In the genomic region with DNA sequence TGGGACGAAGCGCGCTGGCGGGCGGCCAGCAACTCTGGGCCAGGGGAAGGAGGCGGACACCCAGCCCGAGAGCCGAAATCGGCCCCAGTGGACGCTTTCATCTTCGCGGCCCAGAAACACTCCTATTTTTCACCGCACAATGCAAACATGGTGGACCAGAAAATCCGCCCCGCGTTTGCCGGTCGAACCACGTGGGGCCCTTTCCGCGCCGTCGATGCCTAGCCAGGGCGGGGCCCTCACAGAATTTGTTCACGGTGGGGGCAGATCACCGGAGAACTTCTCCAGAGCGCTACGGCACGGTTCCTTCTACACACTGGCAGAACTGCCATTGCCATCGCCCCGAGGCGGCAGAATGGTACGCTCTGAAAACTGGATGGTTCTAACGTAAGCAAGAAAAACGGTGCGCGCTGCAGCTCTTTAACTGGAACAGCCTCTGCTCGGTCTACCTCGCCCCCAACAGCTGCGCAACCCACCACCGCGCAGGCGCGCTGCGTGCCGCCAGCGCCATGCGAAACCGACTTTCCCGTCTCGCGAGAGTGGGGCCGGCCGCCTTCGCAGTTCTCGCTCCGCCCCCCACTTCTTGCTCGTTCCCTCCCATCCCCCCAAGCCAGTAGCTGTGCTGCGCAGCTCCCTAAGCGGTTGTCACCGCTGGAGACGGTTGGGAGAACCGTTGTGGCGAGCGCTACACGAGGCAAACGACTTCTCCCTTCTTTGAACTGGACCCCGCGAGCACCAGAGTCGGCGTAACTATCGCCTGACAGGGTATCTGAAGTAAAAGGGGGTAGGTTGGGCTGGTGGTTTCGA, we compare ENCODE assay signal across 1 cellular context.
TF ChIP-seq lines count a peak whose summit lies in the region.

A gene with protein sequence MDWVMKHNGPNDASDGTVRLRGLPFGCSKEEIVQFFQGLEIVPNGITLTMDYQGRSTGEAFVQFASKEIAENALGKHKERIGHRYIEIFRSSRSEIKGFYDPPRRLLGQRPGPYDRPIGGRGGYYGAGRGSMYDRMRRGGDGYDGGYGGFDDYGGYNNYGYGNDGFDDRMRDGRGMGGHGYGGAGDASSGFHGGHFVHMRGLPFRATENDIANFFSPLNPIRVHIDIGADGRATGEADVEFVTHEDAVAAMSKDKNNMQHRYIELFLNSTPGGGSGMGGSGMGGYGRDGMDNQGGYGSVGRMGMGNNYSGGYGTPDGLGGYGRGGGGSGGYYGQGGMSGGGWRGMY (plus strand): TSS at position 610 of the 804 bp plus-strand sequence. CDS start 5,158 bp downstream, outside the sequence.

TF ChIP-seq in K562, 482 proteins besides CTCF, POLR2A, EP300 and RAD21 (continued from another document and continues in another):
- TF ChIP-seq, protein P1, sequence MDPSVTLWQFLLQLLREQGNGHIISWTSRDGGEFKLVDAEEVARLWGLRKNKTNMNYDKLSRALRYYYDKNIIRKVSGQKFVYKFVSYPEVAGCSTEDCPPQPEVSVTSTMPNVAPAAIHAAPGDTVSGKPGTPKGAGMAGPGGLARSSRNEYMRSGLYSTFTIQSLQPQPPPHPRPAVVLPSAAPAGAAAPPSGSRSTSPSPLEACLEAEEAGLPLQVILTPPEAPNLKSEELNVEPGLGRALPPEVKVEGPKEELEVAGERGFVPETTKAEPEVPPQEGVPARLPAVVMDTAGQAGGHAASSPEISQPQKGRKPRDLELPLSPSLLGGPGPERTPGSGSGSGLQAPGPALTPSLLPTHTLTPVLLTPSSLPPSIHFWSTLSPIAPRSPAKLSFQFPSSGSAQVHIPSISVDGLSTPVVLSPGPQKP (CRISPR knock-in tag; IDR thresholded peaks at IDR 0.05) = no peak
- peak; percentile 51 for TF ChIP-seq HDAC3 (IDR thresholded peaks at IDR 0.05; ENCODE audit: borderline replicate concordance, partially characterized antibody)
- TF ChIP-seq, protein P2, sequence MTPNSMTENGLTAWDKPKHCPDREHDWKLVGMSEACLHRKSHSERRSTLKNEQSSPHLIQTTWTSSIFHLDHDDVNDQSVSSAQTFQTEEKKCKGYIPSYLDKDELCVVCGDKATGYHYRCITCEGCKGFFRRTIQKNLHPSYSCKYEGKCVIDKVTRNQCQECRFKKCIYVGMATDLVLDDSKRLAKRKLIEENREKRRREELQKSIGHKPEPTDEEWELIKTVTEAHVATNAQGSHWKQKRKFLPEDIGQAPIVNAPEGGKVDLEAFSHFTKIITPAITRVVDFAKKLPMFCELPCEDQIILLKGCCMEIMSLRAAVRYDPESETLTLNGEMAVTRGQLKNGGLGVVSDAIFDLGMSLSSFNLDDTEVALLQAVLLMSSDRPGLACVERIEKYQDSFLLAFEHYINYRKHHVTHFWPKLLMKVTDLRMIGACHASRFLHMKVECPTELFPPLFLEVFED (CRISPR knock-in tag; conservative IDR thresholded peaks at IDR 0.05) = peak; percentile 59; the same call in 1 of the 2 replicates
- no peak for TF ChIP-seq ZNF143 (CRISPR knock-in tag; IDR thresholded peaks at IDR 0.05)
- no peak for TF ChIP-seq SRSF3 (IDR thresholded peaks at IDR 0.05; ENCODE audit: insufficient read depth, low read length)
- TF ChIP-seq FOXJ3 (CRISPR knock-in tag; IDR thresholded peaks at IDR 0.05) = no peak
- TF ChIP-seq CHD1 (IDR thresholded peaks at IDR 0.05; ENCODE audit: low read length) = no peak
- TF ChIP-seq KAT7 (CRISPR knock-in tag; IDR thresholded peaks at IDR 0.05; ENCODE audit: borderline replicate concordance) = peak; percentile 20; the same call in 1 of the 2 replicates
- peak; percentile 91 for TF ChIP-seq ZFX (CRISPR knock-in tag; IDR thresholded peaks at IDR 0.05)
- TF ChIP-seq NCOA2 (IDR thresholded peaks at IDR 0.05; ENCODE audit: partially characterized antibody in 2 of 2) = no peak
- peak; percentile 99 for TF ChIP-seq POLR2AphosphoS5 (IDR thresholded peaks at IDR 0.05; ENCODE audit: control insufficient read depth, insufficient read depth, low read depth, low read length)
- peak; percentile 82; the same call in 1 of the 2 replicates for TF ChIP-seq MAFF (IDR thresholded peaks at IDR 0.05; ENCODE audit: low read length)
- TF ChIP-seq BHLHE40 (IDR thresholded peaks at IDR 0.05; ENCODE audit: low read length) = no peak; the same call in none of the 2 replicates
- no peak for TF ChIP-seq CHD4 (IDR thresholded peaks at IDR 0.05; ENCODE audit: insufficient read depth, insufficient replicate concordance, low read depth, low read length, poor library complexity, severe bottlenecking)
- TF ChIP-seq ZNF134 (CRISPR knock-in tag; conservative IDR thresholded peaks at IDR 0.05) = peak; percentile 56; the same call in 1 of the 2 replicates
- TF ChIP-seq GATAD2A (IDR thresholded peaks at IDR 0.05) = peak; percentile 77; the same call in 1 of the 2 replicates
- TF ChIP-seq, protein P3, sequence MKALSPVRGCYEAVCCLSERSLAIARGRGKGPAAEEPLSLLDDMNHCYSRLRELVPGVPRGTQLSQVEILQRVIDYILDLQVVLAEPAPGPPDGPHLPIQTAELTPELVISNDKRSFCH (CRISPR knock-in tag; IDR thresholded peaks at IDR 0.05) = no peak
- TF ChIP-seq, protein P3 (tag; IDR thresholded peaks at IDR 0.05) = peak; percentile 91
- peak; percentile 83 for TF ChIP-seq NR2C2 (CRISPR knock-in tag; IDR thresholded peaks at IDR 0.05)
- TF ChIP-seq NR2C2 (tag; IDR thresholded peaks at IDR 0.05) = peak; percentile 60
- TF ChIP-seq ZNF445 (CRISPR knock-in tag; IDR thresholded peaks at IDR 0.05; ENCODE audit: low read depth) = no peak
- peak; percentile 73 for TF ChIP-seq GABPB1 (CRISPR knock-in tag; IDR thresholded peaks at IDR 0.05)
- no peak for TF ChIP-seq ZNF253 (CRISPR knock-in tag; conservative IDR thresholded peaks at IDR 0.05)
- peak; percentile 90 for TF ChIP-seq BRD9 (IDR thresholded peaks at IDR 0.05; ENCODE audit: low read depth, partially characterized antibody)
- TF ChIP-seq SMARCA5 (IDR thresholded peaks at IDR 0.05) = no peak
- TF ChIP-seq, protein P4, sequence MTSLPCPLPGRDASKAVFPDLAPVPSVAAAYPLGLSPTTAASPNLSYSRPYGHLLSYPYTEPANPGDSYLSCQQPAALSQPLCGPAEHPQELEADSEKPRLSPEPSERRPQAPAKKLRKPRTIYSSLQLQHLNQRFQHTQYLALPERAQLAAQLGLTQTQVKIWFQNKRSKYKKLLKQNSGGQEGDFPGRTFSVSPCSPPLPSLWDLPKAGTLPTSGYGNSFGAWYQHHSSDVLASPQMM (CRISPR knock-in tag; IDR thresholded peaks at IDR 0.05) = no peak
- TF ChIP-seq, protein P5, sequence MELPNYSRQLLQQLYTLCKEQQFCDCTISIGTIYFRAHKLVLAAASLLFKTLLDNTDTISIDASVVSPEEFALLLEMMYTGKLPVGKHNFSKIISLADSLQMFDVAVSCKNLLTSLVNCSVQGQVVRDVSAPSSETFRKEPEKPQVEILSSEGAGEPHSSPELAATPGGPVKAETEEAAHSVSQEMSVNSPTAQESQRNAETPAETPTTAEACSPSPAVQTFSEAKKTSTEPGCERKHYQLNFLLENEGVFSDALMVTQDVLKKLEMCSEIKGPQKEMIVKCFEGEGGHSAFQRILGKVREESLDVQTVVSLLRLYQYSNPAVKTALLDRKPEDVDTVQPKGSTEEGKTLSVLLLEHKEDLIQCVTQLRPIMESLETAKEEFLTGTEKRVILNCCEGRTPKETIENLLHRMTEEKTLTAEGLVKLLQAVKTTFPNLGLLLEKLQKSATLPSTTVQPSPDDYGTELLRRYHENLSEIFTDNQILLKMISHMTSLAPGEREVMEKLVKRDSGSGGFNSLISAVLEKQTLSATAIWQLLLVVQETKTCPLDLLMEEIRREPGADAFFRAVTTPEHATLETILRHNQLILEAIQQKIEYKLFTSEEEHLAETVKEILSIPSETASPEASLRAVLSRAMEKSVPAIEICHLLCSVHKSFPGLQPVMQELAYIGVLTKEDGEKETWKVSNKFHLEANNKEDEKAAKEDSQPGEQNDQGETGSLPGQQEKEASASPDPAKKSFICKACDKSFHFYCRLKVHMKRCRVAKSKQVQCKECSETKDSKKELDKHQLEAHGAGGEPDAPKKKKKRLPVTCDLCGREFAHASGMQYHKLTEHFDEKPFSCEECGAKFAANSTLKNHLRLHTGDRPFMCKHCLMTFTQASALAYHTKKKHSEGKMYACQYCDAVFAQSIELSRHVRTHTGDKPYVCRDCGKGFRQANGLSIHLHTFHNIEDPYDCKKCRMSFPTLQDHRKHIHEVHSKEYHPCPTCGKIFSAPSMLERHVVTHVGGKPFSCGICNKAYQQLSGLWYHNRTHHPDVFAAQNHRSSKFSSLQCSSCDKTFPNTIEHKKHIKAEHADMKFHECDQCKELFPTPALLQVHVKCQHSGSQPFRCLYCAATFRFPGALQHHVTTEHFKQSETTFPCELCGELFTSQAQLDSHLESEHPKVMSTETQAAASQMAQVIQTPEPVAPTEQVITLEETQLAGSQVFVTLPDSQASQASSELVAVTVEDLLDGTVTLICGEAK (IDR thresholded peaks at IDR 0.05) = no peak
- TF ChIP-seq, protein P5 (CRISPR knock-in tag; IDR thresholded peaks at IDR 0.05) = no peak
- TF ChIP-seq ZNF436 (CRISPR knock-in tag; IDR thresholded peaks at IDR 0.05) = peak; percentile 35; the same call in 1 of the 2 replicates
- TF ChIP-seq CBFA2T2 (conservative IDR thresholded peaks at IDR 0.05) = no peak; the same call in 1 of the 2 replicates
- peak; percentile 4; the same call in 1 of the 2 replicates for TF ChIP-seq MTA2 (IDR thresholded peaks at IDR 0.05; ENCODE audit: low read depth)
- TF ChIP-seq, protein P6, sequence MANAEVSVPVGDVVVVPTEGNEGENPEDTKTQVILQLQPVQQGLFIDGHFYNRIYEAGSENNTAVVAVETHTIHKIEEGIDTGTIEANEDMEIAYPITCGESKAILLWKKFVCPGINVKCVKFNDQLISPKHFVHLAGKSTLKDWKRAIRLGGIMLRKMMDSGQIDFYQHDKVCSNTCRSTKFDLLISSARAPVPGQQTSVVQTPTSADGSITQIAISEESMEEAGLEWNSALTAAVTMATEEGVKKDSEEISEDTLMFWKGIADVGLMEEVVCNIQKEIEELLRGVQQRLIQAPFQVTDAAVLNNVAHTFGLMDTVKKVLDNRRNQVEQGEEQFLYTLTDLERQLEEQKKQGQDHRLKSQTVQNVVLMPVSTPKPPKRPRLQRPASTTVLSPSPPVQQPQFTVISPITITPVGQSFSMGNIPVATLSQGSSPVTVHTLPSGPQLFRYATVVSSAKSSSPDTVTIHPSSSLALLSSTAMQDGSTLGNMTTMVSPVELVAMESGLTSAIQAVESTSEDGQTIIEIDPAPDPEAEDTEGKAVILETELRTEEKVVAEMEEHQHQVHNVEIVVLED (CRISPR knock-in tag; IDR thresholded peaks at IDR 0.05) = peak; percentile 44
- TF ChIP-seq, protein P7, sequence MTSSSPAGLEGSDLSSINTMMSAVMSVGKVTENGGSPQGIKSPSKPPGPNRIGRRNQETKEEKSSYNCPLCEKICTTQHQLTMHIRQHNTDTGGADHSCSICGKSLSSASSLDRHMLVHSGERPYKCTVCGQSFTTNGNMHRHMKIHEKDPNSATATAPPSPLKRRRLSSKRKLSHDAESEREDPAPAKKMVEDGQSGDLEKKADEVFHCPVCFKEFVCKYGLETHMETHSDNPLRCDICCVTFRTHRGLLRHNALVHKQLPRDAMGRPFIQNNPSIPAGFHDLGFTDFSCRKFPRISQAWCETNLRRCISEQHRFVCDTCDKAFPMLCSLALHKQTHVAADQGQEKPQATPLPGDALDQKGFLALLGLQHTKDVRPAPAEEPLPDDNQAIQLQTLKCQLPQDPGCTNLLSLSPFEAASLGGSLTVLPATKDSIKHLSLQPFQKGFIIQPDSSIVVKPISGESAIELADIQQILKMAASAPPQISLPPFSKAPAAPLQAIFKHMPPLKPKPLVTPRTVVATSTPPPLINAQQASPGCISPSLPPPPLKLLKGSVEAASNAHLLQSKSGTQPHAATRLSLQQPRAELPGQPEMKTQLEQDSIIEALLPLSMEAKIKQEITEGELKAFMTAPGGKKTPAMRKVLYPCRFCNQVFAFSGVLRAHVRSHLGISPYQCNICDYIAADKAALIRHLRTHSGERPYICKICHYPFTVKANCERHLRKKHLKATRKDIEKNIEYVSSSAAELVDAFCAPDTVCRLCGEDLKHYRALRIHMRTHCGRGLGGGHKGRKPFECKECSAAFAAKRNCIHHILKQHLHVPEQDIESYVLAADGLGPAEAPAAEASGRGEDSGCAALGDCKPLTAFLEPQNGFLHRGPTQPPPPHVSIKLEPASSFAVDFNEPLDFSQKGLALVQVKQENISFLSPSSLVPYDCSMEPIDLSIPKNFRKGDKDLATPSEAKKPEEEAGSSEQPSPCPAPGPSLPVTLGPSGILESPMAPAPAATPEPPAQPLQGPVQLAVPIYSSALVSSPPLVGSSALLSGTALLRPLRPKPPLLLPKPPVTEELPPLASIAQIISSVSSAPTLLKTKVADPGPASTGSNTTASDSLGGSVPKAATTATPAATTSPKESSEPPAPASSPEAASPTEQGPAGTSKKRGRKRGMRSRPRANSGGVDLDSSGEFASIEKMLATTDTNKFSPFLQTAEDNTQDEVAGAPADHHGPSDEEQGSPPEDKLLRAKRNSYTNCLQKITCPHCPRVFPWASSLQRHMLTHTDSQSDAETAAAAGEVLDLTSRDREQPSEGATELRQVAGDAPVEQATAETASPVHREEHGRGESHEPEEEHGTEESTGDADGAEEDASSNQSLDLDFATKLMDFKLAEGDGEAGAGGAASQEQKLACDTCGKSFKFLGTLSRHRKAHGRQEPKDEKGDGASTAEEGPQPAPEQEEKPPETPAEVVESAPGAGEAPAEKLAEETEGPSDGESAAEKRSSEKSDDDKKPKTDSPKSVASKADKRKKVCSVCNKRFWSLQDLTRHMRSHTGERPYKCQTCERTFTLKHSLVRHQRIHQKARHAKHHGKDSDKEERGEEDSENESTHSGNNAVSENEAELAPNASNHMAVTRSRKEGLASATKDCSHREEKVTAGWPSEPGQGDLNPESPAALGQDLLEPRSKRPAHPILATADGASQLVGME (CRISPR knock-in tag; IDR thresholded peaks at IDR 0.05) = peak; percentile 83
- no peak for TF ChIP-seq HNRNPL (IDR thresholded peaks at IDR 0.05; ENCODE audit: low read depth, low read length)
- no peak for TF ChIP-seq ZNF408 (CRISPR knock-in tag; IDR thresholded peaks at IDR 0.05; ENCODE audit: low read depth)
